ENCODE assay signal across 30 cellular contexts in genomic region chr7:138081868-138082267, GRCh38. TPM values are rescaled to one million over a fixed set of nuclear protein-coding genes. Genes with fewer than 3 reads are reported as not detected.
"Had no signal": no experiment of that assay in that cellular context is flagged by ENCODE, and none has a peak within 500 bp of the region (broad histone marks: within the 10 kb centered on the region; RNA-seq: fewer than 3 reads in every experiment).

No MANE protein-coding gene starts in this region.

- FAIRE-seq: colon, endometrium, islet of Langerhans, keratinocyte had no signal

- H3K27ac ChIP-seq: coronary artery, dorsolateral prefrontal cortex, epithelial cell of prostate, esophagus squamous epithelium, gastrocnemius medialis, heart right ventricle, left ventricle myocardium inferior had no signal

- H3K4me3 ChIP-seq: coronary artery, dorsolateral prefrontal cortex, esophagus squamous epithelium, gastrocnemius medialis, heart right ventricle, left ventricle myocardium inferior, lung had no signal

- H3K27me3 ChIP-seq: esophagus squamous epithelium, heart right ventricle had no signal

- H3K4me1 ChIP-seq: esophagus squamous epithelium, gastrocnemius medialis, heart right ventricle, left ventricle myocardium inferior had no signal

- H3K36me3 ChIP-seq: esophagus squamous epithelium, gastrocnemius medialis, heart right ventricle, left ventricle myocardium inferior had no signal

- H3K9me3 ChIP-seq: esophagus squamous epithelium, gastrocnemius medialis, heart right ventricle, left ventricle myocardium inferior had no signal

- ATAC-seq: esophagus mucosa, gastrocnemius medialis, heart right ventricle, left cardiac atrium had no signal

- DNase-seq: dermis blood vessel endothelial cell; dorsolateral prefrontal cortex; effector CD4-positive, alpha-beta T cell; effector memory CD4-positive, alpha-beta T cell; endodermal cell; erythroblast; esophagus squamous epithelium; foreskin fibroblast; foreskin melanocyte; gastrocnemius medialis; glutamatergic neuron; head of caudate nucleus; heart right ventricle; hippocampal formation; left cardiac atrium; left ventricle myocardium inferior; mammary epithelial cell; mesendoderm; midbrain had no signal

RNA-seq across cellular contexts. Expression of gene AKR1D1, which starts 5.6 kb away (rescaled TPM):
- total RNA-seq: cerebellum, dermis blood vessel endothelial cell, dorsolateral prefrontal cortex, endodermal cell, esophagus mucosa, esophagus squamous epithelium, glomerular endothelial cell, heart right ventricle, left cardiac atrium, left ventricle myocardium inferior, lung, mammary epithelial cell, mononuclear cell had no signal
- polyA plus RNA-seq: heart right ventricle, keratinocyte, lung, mammary epithelial cell had no signal
